ENCODE assay signal across 18 cellular contexts in the genomic region with DNA sequence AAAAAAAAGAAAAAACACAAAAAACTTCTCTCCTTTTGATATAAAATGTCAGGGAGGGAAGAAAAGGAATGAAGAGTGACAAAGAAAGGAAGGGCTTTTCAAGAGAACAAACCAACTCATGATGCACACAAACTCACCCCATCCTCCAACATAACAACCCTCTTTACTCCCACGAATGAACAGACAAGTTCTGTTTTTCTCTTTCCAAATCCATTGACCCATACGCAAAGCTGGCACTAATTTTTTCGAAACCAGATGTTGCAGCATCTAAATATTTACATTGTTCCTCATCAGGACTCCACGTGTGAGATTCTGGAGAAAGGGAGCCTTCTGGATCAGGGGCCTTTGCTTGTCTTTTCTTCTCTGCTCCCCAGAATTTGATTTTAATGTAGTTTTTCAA.
"Had no signal": no experiment of that assay in that cellular context is flagged by ENCODE, and none has a peak within 500 bp of the region (broad histone marks: within the 10 kb centered on the region; RNA-seq: fewer than 3 reads in every experiment).

No MANE protein-coding gene starts in this region.

- H3K4me1 ChIP-seq: sigmoid colon, stomach, transverse colon had no signal

- H3K36me3 ChIP-seq: gastrocnemius medialis, heart right ventricle, neutrophil, right atrium auricular region, sigmoid colon, stomach, thoracic aorta, transverse colon had no signal

- H3K27ac ChIP-seq: coronary artery, gastrocnemius medialis, heart right ventricle, neutrophil, right atrium auricular region, sigmoid colon, skin epidermis, stomach, thoracic aorta, transverse colon had no signal

- H3K27me3 ChIP-seq: gastrocnemius medialis, neutrophil, right atrium auricular region, sigmoid colon, stomach, transverse colon had no signal

- H3K4me3 ChIP-seq: coronary artery, gastrocnemius medialis, heart right ventricle, right atrium auricular region, sigmoid colon, skin epidermis, stomach, thoracic aorta, transverse colon had no signal

- H3K9me3 ChIP-seq: gastrocnemius medialis, heart right ventricle, neutrophil, right atrium auricular region, sigmoid colon, thoracic aorta, transverse colon had no signal

- DNase-seq: effector CD4-positive, alpha-beta T cell; endodermal cell; gastrocnemius medialis; heart right ventricle; hypothalamus; mammary epithelial cell; naive thymus-derived CD8-positive, alpha-beta T cell; sigmoid colon; stimulated activated CD4-positive, alpha-beta T cell treated with anti-CD3 and anti-CD28 coated beads, Interleukin-2, amount 100 ng/mL, for 24 hours; stimulated activated naive CD4-positive, alpha-beta T cell; stomach; substantia nigra; transverse colon had no signal
